ENCODE assay signal across 34 cellular contexts in the genomic region with DNA sequence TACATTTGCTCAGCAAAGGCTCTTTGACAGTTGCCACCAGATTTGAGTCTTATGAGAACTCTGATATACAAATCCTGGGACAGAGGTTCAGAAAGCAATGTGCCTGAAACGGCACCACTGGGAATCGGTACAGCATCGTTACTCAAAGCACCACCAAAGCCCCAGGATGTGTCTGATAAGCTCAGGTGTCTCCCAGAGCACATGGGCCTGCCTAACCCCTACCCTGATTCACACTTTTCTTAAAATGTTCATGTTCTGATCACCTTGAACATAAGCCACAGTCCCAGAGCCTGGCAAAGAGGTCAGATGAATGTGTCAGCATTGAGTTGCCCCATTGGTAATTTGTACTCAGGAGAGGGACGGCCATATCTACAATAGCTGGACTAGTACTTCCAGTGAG.
"Had no signal": no experiment of that assay in that cellular context is flagged by ENCODE, and none has a peak within 500 bp of the region (broad histone marks: within the 10 kb centered on the region; RNA-seq: fewer than 3 reads in every experiment).

No MANE protein-coding gene starts in this region.

- H3K4me2 ChIP-seq: KMS-11 had no signal

- H3K27me3 ChIP-seq: MG63 had no signal

- DNase-seq: Karpas-422, Kasumi-1, MG63, MM.1S, MV-4-11, NCI-H1048, NCI-H1092, NCI-H1092 treated with DMSO at 0.1 percent for 48 hours, NCI-H1105, NCI-H1105 treated with DMSO at 0.1 percent for 48 hours, NCI-H1417, NCI-H1417 treated with DMSO at 0.1 percent for 48 hours, NCI-H1436, NCI-H1436 treated with DMSO at 0.1 percent for 48 hours, NCI-H146, NCI-H1694, NCI-H1694 treated with DMSO at 0.1 percent for 48 hours, NCI-H187, NCI-H187 treated with DMSO at 0.1 percent for 48 hours, NCI-H1930, NCI-H2029, NCI-H2029 treated with DMSO at 0.1 percent for 48 hours, NCI-H2081, NCI-H2081 treated with DMSO at 0.1 percent for 48 hours, NCI-H2107, NCI-H2171, NCI-H2171 treated with DMSO at 0.1 percent for 48 hours, NCI-H2227 treated with DMSO at 0.1 percent for 48 hours, NCI-H226, NCI-H345, NCI-H446, NCI-H446 treated with DMSO at 0.1 percent for 48 hours, NCI-H510A had no signal

- H3K4me3 ChIP-seq: MG63 had no signal

- H3K27ac ChIP-seq: KMS-11 had no signal

- H3K9ac ChIP-seq: KMS-11 had no signal

- H3K9me3 ChIP-seq: MG63 had no signal

- H3K36me3 ChIP-seq: MG63 had no signal
